17 cellular contexts compared by ENCODE assay signal in genomic region chr11:125371451-125371935, GRCh38.
DNase-seq lines count a peak whose midpoint lies in the region; ATAC-seq, FAIRE-seq and TF ChIP-seq lines count a peak whose summit lies in the region.
"Had no signal": no experiment of that assay in that cellular context is flagged by ENCODE, and none has a peak within 500 bp of the region (broad histone marks: within the 10 kb centered on the region; RNA-seq: fewer than 3 reads in every experiment).

No MANE protein-coding gene starts in this region.

- H3K9ac ChIP-seq in H9 (ENCODE audit: extremely low read depth, insufficient read length, low read length), result no peak overlapping the region
- no peak overlapping the region for H3K9ac ChIP-seq in neuronal stem cell (ENCODE audit: low read depth, low read length, poor library complexity)

- H2BK20ac ChIP-seq in H9 (ENCODE audit: low read depth, low read length, poor library complexity, severe bottlenecking), result no peak overlapping the region

- H4K8ac ChIP-seq in H9 (replicated peaks; ENCODE audit: insufficient read length, low read depth, low read length) (no peak overlapping the region), neuronal stem cell (ENCODE audit: low read depth, low read length) (no peak overlapping the region)

- H3K14ac ChIP-seq in H9 (ENCODE audit: insufficient read depth, low read length) (peak overlapping the region; percentile 83; the same call in 1 of the 2 replicates), neuronal stem cell (ENCODE audit: low read length) (no peak overlapping the region)

- no peak overlapping the region for H3K56ac ChIP-seq in H9 (ENCODE audit: insufficient read length, low read depth, low read length)

- H3K9me3 ChIP-seq in H9 (ENCODE audit: control insufficient read depth, low read depth, low read length) (no peaks in the 10 kb centered on the region), neuronal stem cell (replicated peaks in 1 of 2; ENCODE audit: control insufficient read depth in 2 of 2, insufficient read depth in 1 of 2, low read depth in 1 of 2, low read length in 2 of 2) (peaks cover 0 to 1% of the 10 kb centered on the region in 2 donors)
- H3K9me3 ChIP-seq: BE2C, gastrocnemius medialis, left lung had no signal

- FAIRE-seq in HTR-8/SVneo (lab: Jason Lieb, UNC), result no peak
- FAIRE-seq: GM18507 had no signal

- H3K4me2 ChIP-seq in H9 (ENCODE audit: insufficient read depth, insufficient read length, low read length) (peak overlapping the region; percentile 53), neuronal stem cell (ENCODE audit: insufficient read depth, low read length, poor library complexity, severe bottlenecking) (peak overlapping the region; percentile 41)

- H3K4ac ChIP-seq in H9 (ENCODE audit: low read depth, low read length), result no peak overlapping the region
- no peak overlapping the region for H3K4ac ChIP-seq in neuronal stem cell (ENCODE audit: low read length)

- no peak overlapping the region for H2BK5ac ChIP-seq in H9 (ENCODE audit: insufficient read length, low read length)
- H2BK5ac ChIP-seq in neuronal stem cell (ENCODE audit: low read length), result no peak overlapping the region

- H2BK120ac ChIP-seq in H9 (ENCODE audit: low read depth, low read length, poor library complexity, severe bottlenecking) (no peak overlapping the region), neuronal stem cell (ENCODE audit: low read depth, low read length) (no peak overlapping the region)

- H2AK5ac ChIP-seq in H9 (ENCODE audit: insufficient read length, low read length) (no peak overlapping the region), neuronal stem cell (ENCODE audit: low read depth, low read length) (no peak overlapping the region)

- no peak for ATAC-seq in HG02970 (IDR thresholded peaks at IDR 0.05; ENCODE audit: low FRiP score, unreplicated experiment)
- no peak for ATAC-seq in HG02623 (IDR thresholded peaks at IDR 0.05; ENCODE audit: unreplicated experiment)
- no peak for ATAC-seq in HG02588 (IDR thresholded peaks at IDR 0.05; ENCODE audit: unreplicated experiment)
- ATAC-seq: effector memory CD8-positive, alpha-beta T cell; gastrocnemius medialis; left lung; natural killer cell treated with Interleukin-12 subunit alpha and Interleukin-12 subunit beta and Interleukin-15 and Interleukin-18, amount 100 ng/mL, for 72 hours had no signal

- no peak overlapping the region for H2AFZ ChIP-seq in H9 (ENCODE audit: low read length)
- H2AFZ ChIP-seq in neuronal stem cell (ENCODE audit: low read length), result no peak overlapping the region

- H3K18ac ChIP-seq in H9 (ENCODE audit: insufficient read length, low read depth, low read length) (peak overlapping the region; percentile 60), neuronal stem cell (ENCODE audit: low read length) (peak overlapping the region; percentile 53)

- H3K23ac ChIP-seq in H9 (ENCODE audit: insufficient read length, low read depth, low read length) (no peak overlapping the region), neuronal stem cell (ENCODE audit: low read depth, low read length, poor library complexity) (no peak overlapping the region)

- peaks cover 51 to 53% of the 10 kb centered on the region in 2 experiments for H3K4me1 Mint-ChIP-seq in H9

- no peak overlapping the region for H3K4me3 ChIP-seq in dorsolateral prefrontal cortex
- H3K4me3 ChIP-seq in neuronal stem cell (ENCODE audit: low read length in 2 of 2), result no peak overlapping the region
- H3K4me3 ChIP-seq: gastrocnemius medialis, left lung had no signal

- no peak overlapping the region for H4K91ac ChIP-seq in H9 (ENCODE audit: insufficient read length, low read depth, low read length)
- no peak overlapping the region for H4K91ac ChIP-seq in neuronal stem cell (ENCODE audit: low read depth, low read length, poor library complexity)

- 0 out of 3 replicates have a peak, but pooled peaks have one; percentile 9 for TF ChIP-seq CTCF in H9 (conservative IDR thresholded peaks at IDR 0.05)
- TF ChIP-seq CTCF in dorsolateral prefrontal cortex (IDR thresholded peaks at IDR 0.05 in 54 of 56, conservative IDR thresholded peaks at IDR 0.05 in 2 of 56; ENCODE audit: low read depth in 1 of 56, partially characterized antibody in 56 of 56), result no peak

- intact Hi-C loops in dorsolateral prefrontal cortex (cut with DNase I), result no loop called here

- H3K27me3 Mint-ChIP-seq in H9 (ENCODE audit: low read depth), result peaks cover 18% of the 10 kb centered on the region

- DNase-seq in H9 (peak; percentile 95), NCI-H2196 treated with DMSO at 0.1 percent for 48 hours (lab: John Stamatoyannopoulos, UW; ENCODE audit: unreplicated experiment) (peak; percentile 42), dorsolateral prefrontal cortex (peak in 2 of 10 donors; percentile 37 to 51), neuronal stem cell (ENCODE audit: low spot score) (peak; percentile 79), HTR-8/SVneo (ENCODE audit: insufficient read length, low spot score) (no peak)
- DNase-seq: BE2C; effector memory CD8-positive, alpha-beta T cell; gastrocnemius medialis; GF-D8; left lung; NCI-H1436; T-helper 1 cell had no signal

- no peaks in the 10 kb centered on the region for H3K79me2 ChIP-seq in H9 (ENCODE audit: insufficient read depth, low read length)

- H2BK15ac ChIP-seq in H9 (ENCODE audit: low read depth, low read length), result no peak overlapping the region
- H2BK15ac ChIP-seq in neuronal stem cell (ENCODE audit: low read length), result no peak overlapping the region

- no peaks in the 10 kb centered on the region for H3K9me3 Mint-ChIP-seq in H9
- H3K9me3 Mint-ChIP-seq: effector memory CD8-positive, alpha-beta T cell; natural killer cell treated with Interleukin-12 subunit alpha and Interleukin-12 subunit beta and Interleukin-15 and Interleukin-18, amount 100 ng/mL, for 72 hours had no signal

- WGBS in H9 (ENCODE audit: extremely low coverage, insufficient read length, low lambda C conversion rate), result no CpG with 5 or more reads among the region's 10 CpGs
- WGBS in neuronal stem cell (ENCODE audit: extremely low coverage in 2 of 2, insufficient read length in 2 of 2, insufficient replicate concordance in 1 of 2), 2 donors, result no CpG with 5 or more reads among the region's 10 CpGs

- H3K27me3 ChIP-seq in H9 (ENCODE audit: insufficient read depth, low read length), result no peaks in the 10 kb centered on the region; the same call in 1 of the 2 replicates
- H3K27me3 ChIP-seq in dorsolateral prefrontal cortex, result no peaks in the 10 kb centered on the region
- peaks cover 0 to 4% (median 0%) of the 10 kb centered on the region in 3 experiments for H3K27me3 ChIP-seq in neuronal stem cell (ENCODE audit: control insufficient read depth in 3 of 3, insufficient read depth in 3 of 3, low read depth in 1 of 3, low read length in 3 of 3)
- H3K27me3 ChIP-seq: gastrocnemius medialis had no signal

- peaks cover 4% of the 10 kb centered on the region for H4K20me1 ChIP-seq in H9 (ENCODE audit: control insufficient read depth, insufficient read depth, insufficient read length)

- H3K4me1 ChIP-seq in H9 (ENCODE audit: insufficient read depth, low read length) (peaks cover 24% of the 10 kb centered on the region), neuronal stem cell (ENCODE audit: control insufficient read depth in 2 of 2, insufficient read depth in 1 of 2, low read depth in 1 of 2, low read length in 2 of 2) (peaks cover 15 to 26% of the 10 kb centered on the region in 2 donors)

- H2BK12ac ChIP-seq in H9 (ENCODE audit: insufficient read length, low read depth, low read length), result no peak overlapping the region
- H2BK12ac ChIP-seq in neuronal stem cell (ENCODE audit: low read length), result no peak overlapping the region

- H3K27ac ChIP-seq in H9 (ENCODE audit: insufficient read length, low read depth, low read length) (peak overlapping the region; percentile 61), dorsolateral prefrontal cortex (peak overlapping the region in 51 of 59 donors; percentile 1 to 87 (median 54)), neuronal stem cell (replicated peaks; ENCODE audit: low read length) (peak overlapping the region; percentile 0)
- H3K27ac ChIP-seq: left lung had no signal

- H3K36me3 Mint-ChIP-seq in H9 (ENCODE audit: insufficient read depth in 1 of 3, low read depth in 3 of 3), result peaks cover 0 to 2% (median 0%) of the 10 kb centered on the region in 3 experiments; a peak in 1 of 7 replicates
- H3K36me3 Mint-ChIP-seq: natural killer cell treated with Interleukin-12 subunit alpha and Interleukin-12 subunit beta and Interleukin-15 and Interleukin-18, amount 100 ng/mL, for 72 hours had no signal

- no peak overlapping the region for H3T11ph ChIP-seq in H9 (ENCODE audit: low read length)

- peaks cover 2 to 65% of the 10 kb centered on the region in 2 donors for H3K36me3 ChIP-seq in neuronal stem cell (replicated peaks in 1 of 2; ENCODE audit: control insufficient read depth in 2 of 2, insufficient read depth in 2 of 2, low read length in 2 of 2)
- H3K36me3 ChIP-seq: BE2C, gastrocnemius medialis, left lung had no signal

- H3K79me1 ChIP-seq in H9 (ENCODE audit: insufficient read depth, low read depth, low read length, poor library complexity, severe bottlenecking) (no peaks in the 10 kb centered on the region), neuronal stem cell (ENCODE audit: low read depth, low read length) (no peaks in the 10 kb centered on the region)

- H3K4me3 Mint-ChIP-seq in H9, result peak overlapping the region; percentile 61 to 75
- H3K4me3 Mint-ChIP-seq: effector memory CD8-positive, alpha-beta T cell; natural killer cell treated with Interleukin-12 subunit alpha and Interleukin-12 subunit beta and Interleukin-15 and Interleukin-18, amount 100 ng/mL, for 72 hours had no signal

- H3K23me2 ChIP-seq in H9 (ENCODE audit: insufficient read length, low read depth, low read length, poor library complexity, severe bottlenecking), result peaks cover 12% of the 10 kb centered on the region

- H3K27ac Mint-ChIP-seq in H9, result peak overlapping the region; percentile 94 to 98 (median 95)
- H3K27ac Mint-ChIP-seq: effector memory CD8-positive, alpha-beta T cell; natural killer cell treated with Interleukin-12 subunit alpha and Interleukin-12 subunit beta and Interleukin-15 and Interleukin-18, amount 100 ng/mL, for 72 hours had no signal

- no peak overlapping the region for H4K5ac ChIP-seq in H9 (ENCODE audit: insufficient read length, low read depth, low read length)

Comparison
In these comparisons a context has a peak if more than half of its experiments do, and no peak if none do; other contexts are left out.
1. H3K27ac ChIP-seq: peak in every context shown above with its lines; median percentile 61 in H9; 54 in dorsolateral prefrontal cortex; 0 in neuronal stem cell.